In the genomic region with DNA sequence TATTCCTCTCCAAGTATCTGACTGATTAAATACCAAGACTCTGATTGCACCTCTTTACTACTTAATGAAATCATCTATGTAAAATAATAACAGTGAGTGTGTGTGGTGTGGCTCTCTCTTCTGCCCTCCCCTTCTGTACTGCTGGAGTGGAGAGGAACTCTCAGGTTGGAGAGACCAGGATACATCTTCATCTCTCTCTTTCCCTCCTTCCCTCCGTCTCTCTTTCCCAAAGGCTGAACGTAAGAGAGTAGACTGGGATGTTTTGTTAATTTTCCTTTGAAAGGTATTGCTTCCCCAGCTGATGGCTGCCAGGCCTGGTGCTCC, we compare ENCODE assay signal across 11 cellular contexts. TPM values are rescaled to one million over a fixed set of nuclear protein-coding genes. Genes with fewer than 3 reads are reported as not detected.
A peak's percentile ranks its signal among the peaks of the same experiment; 100 is the strongest.
DNase-seq lines count a peak whose midpoint lies in the region; ATAC-seq, FAIRE-seq and TF ChIP-seq lines count a peak whose summit lies in the region.
"Had no signal": no experiment of that assay in that cellular context is flagged by ENCODE, and none has a peak within 500 bp of the region (broad histone marks: within the 10 kb centered on the region; RNA-seq: fewer than 3 reads in every experiment).

No MANE protein-coding gene starts in this region.

- H3K9ac ChIP-seq in HUES48 (ENCODE audit: low read depth, low read length) = no peak overlapping the region
- H3K9ac ChIP-seq in K562 (ENCODE audit: insufficient read depth in 1 of 2, low read depth in 2 of 2, low read length in 2 of 2) = no peak overlapping the region; a peak in 1 of 4 replicates

- H3K4me3 ChIP-seq in AG04449 (ENCODE audit: low read depth, low read length) (peak overlapping the region; percentile 36; the same call in 1 of the 2 replicates), HUES48 (ENCODE audit: low read depth, low read length) (peak overlapping the region; percentile 55), K562 (no peak overlapping the region), lower lobe of right lung (peak overlapping the region; percentile 44), upper lobe of right lung (no peak overlapping the region)

- ATAC-seq in K562 (no peak; the same call in 2 of the 3 replicates), lower lobe of right lung (no peak), GM18873 (IDR thresholded peaks at IDR 0.05; ENCODE audit: low FRiP score, unreplicated experiment) (no peak), HG03175 (IDR thresholded peaks at IDR 0.05; ENCODE audit: unreplicated experiment) (no peak), upper lobe of right lung (no peak)

- intact Hi-C loops in K562 (cut with micrococcal nuclease) (loop anchor here (1.0 kb wide), 1 partner anchor 62 kb away; no protein-coding TSS in a partner anchor), lower lobe of right lung (cut with DNase I) (no loop called here), upper lobe of right lung (cut with DNase I) (no loop called here)

- TF ChIP-seq EP300 in K562 (IDR thresholded peaks at IDR 0.05; ENCODE audit: low read length) = no peak

- in situ Hi-C loops in K562 (cut with MboI) = no loop called here

- H3K79me2 ChIP-seq in K562 (ENCODE audit: control insufficient read depth, insufficient read depth, low read length) = no peaks in the 10 kb centered on the region

- CTCF ChIA-PET in AG04449 (lab: Yijun Ruan, JAX) (interaction anchor here (0.8 to 2.2 kb wide), 8 partner anchors 11 to 66 kb away, joined by 3 to 13 read pairs (median 5); a partner anchor contains a TSS), K562 (lab: Yijun Ruan, JAX; ENCODE audit: low intra/inter-chr PET ratio) (interaction anchor here (0.7 to 0.8 kb wide), 2 partner anchors 16 to 20 kb away, joined by 3 to 4 read pairs; no protein-coding TSS in a partner anchor)

- no peak for FAIRE-seq in K562 (lab: Jason Lieb, UNC)

- no peaks in the 10 kb centered on the region for H3K36me3 ChIP-seq in HUES48 (ENCODE audit: control insufficient read depth, insufficient read depth, low read length)
- H3K36me3 ChIP-seq in K562 (ENCODE audit: control insufficient read depth, insufficient read depth, low read length) = no peaks in the 10 kb centered on the region
- no peaks in the 10 kb centered on the region for H3K36me3 ChIP-seq in lower lobe of right lung
- H3K36me3 ChIP-seq in upper lobe of right lung = no peaks in the 10 kb centered on the region

- peak overlapping the region; percentile 68 for H3K4me2 ChIP-seq in K562 (ENCODE audit: insufficient read depth, low read length)

- peak overlapping the region; percentile 75; the same call in 1 of the 2 replicates for H2AFZ ChIP-seq in K562 (ENCODE audit: low read depth, low read length)

- H3K4me1 ChIP-seq in HUES48 (ENCODE audit: control insufficient read depth, insufficient read depth, low read length) (peaks cover 11% of the 10 kb centered on the region; the same call in 1 of the 2 replicates), K562 (replicated peaks in 1 of 2; ENCODE audit: control insufficient read depth in 2 of 2, insufficient read depth in 2 of 2, low read length in 2 of 2) (peaks cover 3 to 10% of the 10 kb centered on the region in 2 experiments; a peak in 4 of 5 replicates), lower lobe of right lung (peaks cover 4% of the 10 kb centered on the region), upper lobe of right lung (peaks cover 12% of the 10 kb centered on the region)

- H3K9me3 ChIP-seq in HUES48 (ENCODE audit: control insufficient read depth, insufficient read depth, low read length) (no peaks in the 10 kb centered on the region), K562 (replicated peaks; ENCODE audit: control insufficient read depth, insufficient read depth, low read depth, low read length) (no peaks in the 10 kb centered on the region), lower lobe of right lung (no peaks in the 10 kb centered on the region), upper lobe of right lung (no peaks in the 10 kb centered on the region)

- H4K20me1 ChIP-seq in K562 (replicated peaks; ENCODE audit: control insufficient read depth, insufficient read depth, low read length) = no peaks in the 10 kb centered on the region

- DNase-seq in AG04449 (ENCODE audit: low read depth, low spot score) (no peak), K562 (ENCODE audit: extremely low read depth in 1 of 4, low spot score in 3 of 4) (no peak), lower lobe of right lung (no peak), D341Med (ENCODE audit: low spot score) (no peak), upper lobe of right lung (no peak)

- no TSS peak for BruUV-seq in K562 (replicated peaks; lab: Mats Ljungman, UMichigan)

- H3K27me3 ChIP-seq in HUES48 (ENCODE audit: control insufficient read depth, insufficient read depth, low read length) = peaks cover 5% of the 10 kb centered on the region; the same call in 1 of the 2 replicates
- peaks cover 6 to 22% of the 10 kb centered on the region in 2 experiments; a peak in 3 of 5 replicates for H3K27me3 ChIP-seq in K562 (ENCODE audit: control insufficient read depth in 2 of 2, insufficient read depth in 2 of 2, low read length in 2 of 2)
- no peaks in the 10 kb centered on the region for H3K27me3 ChIP-seq in lower lobe of right lung (ENCODE audit: low read depth)
- H3K27me3 ChIP-seq in upper lobe of right lung = no peaks in the 10 kb centered on the region

- 0% methylated on average over 1 of the region's 2 CpGs for WGBS in K562 (ENCODE audit: insufficient coverage, low coverage, missing lambda C conversion rate)

- TF ChIP-seq CTCF in AG04449 (IDR thresholded peaks at IDR 0.05; ENCODE audit: insufficient read depth, low read length, missing control alignments) (no peak), K562 (IDR thresholded peaks at IDR 0.05 in 2 of 3, conservative IDR thresholded peaks at IDR 0.05 in 1 of 3; ENCODE audit: insufficient read depth in 2 of 3, low read depth in 1 of 3, low read length in 3 of 3) (no peak), lower lobe of right lung (IDR thresholded peaks at IDR 0.05) (no peak), upper lobe of right lung (IDR thresholded peaks at IDR 0.05) (no peak)

- no peak for TF ChIP-seq POLR2A in K562 (conservative IDR thresholded peaks at IDR 0.05)

- H3K27ac ChIP-seq in HUES48 (ENCODE audit: low read depth, low read length) (no peak overlapping the region), K562 (ENCODE audit: extremely low read depth, low read depth, low read length) (no peak overlapping the region), lower lobe of right lung (peak overlapping the region; percentile 32), upper lobe of right lung (no peak overlapping the region)

- POLR2A ChIA-PET in AG04449 (lab: Yijun Ruan, JAX) (interaction anchor here (0.9 kb wide), 1 partner anchor 10 kb away, joined by 4 read pairs; a partner anchor contains a TSS), K562 (lab: Yijun Ruan, JAX) (interaction anchor here (0.5 to 1.3 kb wide), 6 partner anchors 8 to 38 kb away, joined by 3 to 5 read pairs (median 3); a partner anchor contains a TSS)

- no peaks in the 10 kb centered on the region for H3K9me1 ChIP-seq in K562 (ENCODE audit: control insufficient read depth, insufficient read depth, low read length)

- TF ChIP-seq RAD21 in K562 (CRISPR knock-in tag; conservative IDR thresholded peaks at IDR 0.05 in 1 of 2, IDR thresholded peaks at IDR 0.05 in 1 of 2) = no peak

RNA-seq across cellular contexts. Expression of a gene that starts 0.3 kb away (rescaled TPM):
- total RNA-seq in K562 (2011; cell fraction: chromatin; rRNA removed; ENCODE audit: low replicate concordance) = not detected in 2 replicates
- total RNA-seq in K562 (2011; cell fraction: nucleolus; rRNA removed) = 0.50 TPM in 1 of 2 replicates, not detected in the other
- total RNA-seq in K562 (2011; cell fraction: nucleoplasm; rRNA removed) = 0.59 TPM in 1 of 2 replicates, not detected in the other
- total RNA-seq in K562 (2014; rRNA removed) (0.20 and 0.27 TPM in 2 replicates), K562 (2014; rRNA removed; fragmentation: Illumina TruSeq; extraction: Trizol) (0.25 TPM in 1 of 2 replicates, not detected in the other), K562 (2015; rRNA removed; fragmentation: Illumina TruSeq; extraction: Trizol) (0.19 and 0.29 TPM in 2 replicates), K562 (2021) (0.16 and 0.29 TPM in 2 replicates), lower lobe of right lung (not detected), upper lobe of right lung (not detected)
- polyA plus RNA-seq in K562 (2011; rRNA removed) (0.20 and 0.22 TPM in 2 replicates), K562 (2014; fragmentation: Illumina TruSeq; extraction: Trizol) (0.14 and 0.37 TPM in 2 replicates), K562 (2014; fragmentation: Nextera tagmentation; extraction: Ambion mirVana) (under 1 TPM in 1 of 2 experiments, not detected in 1; 0.10 TPM), K562 (2014; rRNA removed) (0.08 and 0.45 TPM in 2 replicates)
- 0.09 and 0.19 TPM in 2 replicates for polyA plus RNA-seq in K562 (2011; cell fraction: cytosol; rRNA removed)
- polyA plus RNA-seq in K562 (2011; cell fraction: nucleus; rRNA removed) = 0.10 and 0.27 TPM in 2 replicates
- 0.79 and 1.3 TPM in 2 replicates for polyA plus RNA-seq in K562 (2012)
- polyA minus RNA-seq in K562 (2011; rRNA and poly(A)+ RNA removed) = not detected in 2 replicates
- polyA minus RNA-seq in K562 (2011; cell fraction: cytosol; rRNA and poly(A)+ RNA removed) = not detected in 2 replicates
- polyA minus RNA-seq in K562 (2011; cell fraction: nucleus; rRNA and poly(A)+ RNA removed) = not detected in 2 replicates
- total RNA-seq: LHCN-M2 had no signal

RNA-seq across cellular contexts. Expression of a gene that starts 10.4 kb away (rescaled TPM):
- 21.7 and 47.1 TPM in 2 replicates for total RNA-seq in K562 (2011; cell fraction: chromatin; rRNA removed; ENCODE audit: low replicate concordance)
- total RNA-seq in K562 (2011; cell fraction: nucleolus; rRNA removed) = 15.0 and 17.9 TPM in 2 replicates
- total RNA-seq in K562 (2011; cell fraction: nucleoplasm; rRNA removed) = 22.7 and 31.2 TPM in 2 replicates
- total RNA-seq in K562 (2014; rRNA removed) = 22.5 TPM in 2 replicates
- 22.4 and 23.2 TPM in 2 replicates for total RNA-seq in K562 (2014; rRNA removed; fragmentation: Illumina TruSeq; extraction: Trizol)
- total RNA-seq in K562 (2015; rRNA removed; fragmentation: Illumina TruSeq; extraction: Trizol) = 22.2 and 28.3 TPM in 2 replicates
- 23.1 and 23.7 TPM in 2 replicates for total RNA-seq in K562 (2021)
- 13.6 and 16.0 TPM in 2 replicates for polyA plus RNA-seq in K562 (2011; rRNA removed)
- 9.9 and 10.9 TPM in 2 replicates for polyA plus RNA-seq in K562 (2011; cell fraction: cytosol; rRNA removed)
- 11.6 and 12.1 TPM in 2 replicates for polyA plus RNA-seq in K562 (2011; cell fraction: nucleus; rRNA removed)
- polyA plus RNA-seq in K562 (2012) = 19.1 and 33.8 TPM in 2 replicates
- 23.0 and 25.8 TPM in 2 replicates for polyA plus RNA-seq in K562 (2014; fragmentation: Illumina TruSeq; extraction: Trizol)
- 1 to 10 TPM; 6.2 to 6.5 TPM for polyA plus RNA-seq in K562 (2014; fragmentation: Nextera tagmentation; extraction: Ambion mirVana)
- 18.8 and 21.6 TPM in 2 replicates for polyA plus RNA-seq in K562 (2014; rRNA removed)
- polyA minus RNA-seq in K562 (2011; rRNA and poly(A)+ RNA removed) = 24.4 TPM in 2 replicates
- 10.3 and 11.6 TPM in 2 replicates for polyA minus RNA-seq in K562 (2011; cell fraction: cytosol; rRNA and poly(A)+ RNA removed)
- 11.8 and 16.4 TPM in 2 replicates for polyA minus RNA-seq in K562 (2011; cell fraction: nucleus; rRNA and poly(A)+ RNA removed)
- 39.0 TPM for total RNA-seq in lower lobe of right lung
- 32.6 TPM for total RNA-seq in upper lobe of right lung

RNA-seq across cellular contexts. Expression of a gene that starts 46.1 kb away (rescaled TPM):
- not detected in 2 replicates for total RNA-seq in K562 (2011; cell fraction: chromatin; rRNA removed; ENCODE audit: low replicate concordance)
- total RNA-seq in K562 (2011; cell fraction: nucleolus; rRNA removed) = not detected in 2 replicates
- total RNA-seq in K562 (2011; cell fraction: nucleoplasm; rRNA removed) = not detected in 2 replicates
- total RNA-seq in K562 (2014; rRNA removed) = 0.18 TPM in 1 of 2 replicates, not detected in the other
- not detected in 2 replicates for total RNA-seq in K562 (2014; rRNA removed; fragmentation: Illumina TruSeq; extraction: Trizol)
- not detected in 2 replicates for total RNA-seq in K562 (2015; rRNA removed; fragmentation: Illumina TruSeq; extraction: Trizol)
- total RNA-seq in K562 (2021) = 0.53 and 0.54 TPM in 2 replicates
- polyA plus RNA-seq in K562 (2011; rRNA removed) = not detected in 2 replicates
- polyA plus RNA-seq in K562 (2011; cell fraction: cytosol; rRNA removed) = not detected in 2 replicates
- polyA plus RNA-seq in K562 (2011; cell fraction: nucleus; rRNA removed) = not detected in 2 replicates
- not detected in 2 replicates for polyA plus RNA-seq in K562 (2012)
- polyA plus RNA-seq in K562 (2014; fragmentation: Illumina TruSeq; extraction: Trizol) = not detected in 2 replicates
- not detected for polyA plus RNA-seq in K562 (2014; fragmentation: Nextera tagmentation; extraction: Ambion mirVana)
- polyA plus RNA-seq in K562 (2014; rRNA removed) = not detected in 2 replicates
- not detected in 2 replicates for polyA minus RNA-seq in K562 (2011; rRNA and poly(A)+ RNA removed)
- polyA minus RNA-seq in K562 (2011; cell fraction: cytosol; rRNA and poly(A)+ RNA removed) = not detected in 2 replicates
- polyA minus RNA-seq in K562 (2011; cell fraction: nucleus; rRNA and poly(A)+ RNA removed) = not detected in 2 replicates
- 31.8 TPM for total RNA-seq in lower lobe of right lung
- 87.7 TPM for total RNA-seq in upper lobe of right lung
- total RNA-seq: activated CD8-positive, alpha-beta memory T cell treated with anti-CD3 and anti-CD28 coated beads for 36 hours; dermis microvascular lymphatic vessel endothelial cell; LHCN-M2 had no signal

RNA-seq across cellular contexts. Expression of a gene that starts 52.9 kb away (rescaled TPM):
- total RNA-seq in K562 (2011; cell fraction: chromatin; rRNA removed; ENCODE audit: low replicate concordance) = 0.39 TPM in 1 of 2 replicates, not detected in the other
- not detected in 2 replicates for total RNA-seq in K562 (2011; cell fraction: nucleolus; rRNA removed)
- 0.88 and 2.0 TPM in 2 replicates for total RNA-seq in K562 (2011; cell fraction: nucleoplasm; rRNA removed)
- 0.27 TPM in 1 of 2 replicates, not detected in the other for total RNA-seq in K562 (2014; rRNA removed)
- total RNA-seq in K562 (2014; rRNA removed; fragmentation: Illumina TruSeq; extraction: Trizol) = not detected in 2 replicates
- not detected in 2 replicates for total RNA-seq in K562 (2015; rRNA removed; fragmentation: Illumina TruSeq; extraction: Trizol)
- total RNA-seq in K562 (2021) = not detected in 2 replicates
- polyA plus RNA-seq in K562 (2011; rRNA removed) = not detected in 2 replicates
- polyA plus RNA-seq in K562 (2011; cell fraction: cytosol; rRNA removed) = not detected in 2 replicates
- polyA plus RNA-seq in K562 (2011; cell fraction: nucleus; rRNA removed) = not detected in 2 replicates
- polyA plus RNA-seq in K562 (2012) = not detected in 2 replicates
- polyA plus RNA-seq in K562 (2014; fragmentation: Illumina TruSeq; extraction: Trizol) = not detected in 2 replicates
- not detected for polyA plus RNA-seq in K562 (2014; fragmentation: Nextera tagmentation; extraction: Ambion mirVana)
- polyA plus RNA-seq in K562 (2014; rRNA removed) = not detected in 2 replicates
- 0.70 TPM in 1 of 2 replicates, not detected in the other for polyA minus RNA-seq in K562 (2011; rRNA and poly(A)+ RNA removed)
- not detected in 2 replicates for polyA minus RNA-seq in K562 (2011; cell fraction: cytosol; rRNA and poly(A)+ RNA removed)
- 0.44 TPM in 1 of 2 replicates, not detected in the other for polyA minus RNA-seq in K562 (2011; cell fraction: nucleus; rRNA and poly(A)+ RNA removed)
- 0.71 TPM for total RNA-seq in lower lobe of right lung
- total RNA-seq in upper lobe of right lung = not detected
- total RNA-seq: activated CD8-positive, alpha-beta memory T cell treated with anti-CD3 and anti-CD28 coated beads for 36 hours; dermis microvascular lymphatic vessel endothelial cell; LHCN-M2 had no signal

Comparison
In these comparisons a context has a peak if more than half of its experiments do, and no peak if none do; other contexts are left out.
1. H3K4me3 ChIP-seq: peak in AG04449 (single experiment), HUES48 (single experiment) and lower lobe of right lung (single experiment); none in K562 (single experiment) and upper lobe of right lung (single experiment).
2. RNA of a gene that starts 46.1 kb away (total RNA-seq): 87.7 TPM in upper lobe of right lung (single experiment) and 31.8 TPM in lower lobe of right lung (single experiment); 0.18 to 0.54 TPM in K562; every median in the first group is over 10 times any median in the second.